Comparison of ENCODE assay signal across 17 cellular contexts in the genomic region with DNA sequence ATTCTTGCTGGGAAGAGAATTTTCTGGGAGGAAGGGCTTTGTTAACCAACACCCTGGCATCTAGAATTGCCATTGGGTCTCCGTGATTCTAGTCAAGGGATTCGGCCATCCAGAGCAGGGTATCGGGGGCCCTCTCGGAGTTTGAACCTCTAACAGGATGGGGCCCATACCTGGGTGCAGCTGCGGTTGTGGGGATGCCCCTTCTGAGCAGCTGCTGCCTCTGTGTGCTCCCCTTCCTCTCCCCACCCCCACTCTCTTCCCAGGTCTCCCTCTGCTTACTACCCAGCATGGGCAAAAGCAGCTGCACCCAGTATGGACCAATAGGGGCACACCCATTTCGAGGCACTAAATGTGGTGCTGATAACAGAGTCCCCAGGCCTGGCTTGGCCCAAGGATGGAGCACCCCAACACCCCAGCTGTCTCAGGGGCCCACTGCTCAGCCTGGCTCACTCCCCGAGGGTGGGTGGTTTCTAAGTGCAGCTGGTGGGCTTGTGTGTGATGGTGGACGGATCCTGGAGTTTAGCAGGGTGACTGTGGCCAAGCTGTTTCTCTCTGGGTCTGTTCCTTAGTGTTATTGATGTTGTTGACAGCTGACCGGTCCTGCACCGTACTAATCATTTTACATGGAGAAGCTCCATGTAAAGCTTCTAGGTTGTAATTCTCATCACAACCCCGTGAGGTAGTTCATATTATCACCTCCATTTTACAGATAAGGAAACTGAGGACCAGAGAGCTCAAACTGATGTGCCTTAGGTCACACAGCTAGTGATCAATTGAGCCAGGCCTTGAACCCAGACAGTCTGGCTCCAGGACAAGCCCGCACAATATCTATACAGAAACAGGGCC. TPM values are rescaled to one million over a fixed set of nuclear protein-coding genes. Genes with fewer than 3 reads are reported as not detected.
DNase-seq lines count a peak whose midpoint lies in the region; ATAC-seq and TF ChIP-seq lines count a peak whose summit lies in the region.
"Had no signal": no experiment of that assay in that cellular context is flagged by ENCODE, and none has a peak within 500 bp of the region (broad histone marks: within the 10 kb centered on the region; RNA-seq: fewer than 3 reads in every experiment).

No MANE protein-coding gene starts in this region.

- no peaks in the 10 kb centered on the region for H3K4me1 ChIP-seq in lower lobe of right lung
- H3K4me1 ChIP-seq in tibial artery, result peaks cover 0 to 64% (median 50%) of the 10 kb centered on the region in 4 donors
- peaks cover 0 to 37% (median 13%) of the 10 kb centered on the region in 4 donors for H3K4me1 ChIP-seq in tibial nerve
- H3K4me1 ChIP-seq: prostate gland had no signal

- H3K36me3 ChIP-seq in lower lobe of right lung (no peaks in the 10 kb centered on the region), tibial artery (no peaks in the 10 kb centered on the region), tibial nerve (no peaks in the 10 kb centered on the region)
- H3K36me3 ChIP-seq: prostate gland, vagina had no signal

- H3K27me3 ChIP-seq in lower lobe of right lung (ENCODE audit: low read depth) (no peaks in the 10 kb centered on the region), tibial artery (no peaks in the 10 kb centered on the region), tibial nerve (no peaks in the 10 kb centered on the region)
- H3K27me3 ChIP-seq: vagina had no signal

- intact Hi-C loops in activated CD8-positive, alpha-beta T cell treated with anti-CD3 and anti-CD28 coated beads for 36 hours (cut with micrococcal nuclease), result no loop called here
- intact Hi-C loops in lower lobe of right lung (cut with DNase I), result no loop called here
- intact Hi-C loops in tibial artery (cut with DNase I; ENCODE audit: low total_unique reads), result no loop called here

- 87 to 97% methylated on average over 8 to 12 of the region's 12 CpGs for WGBS in tibial nerve, 2 donors

- H3K4me3 Mint-ChIP-seq in activated CD8-positive, alpha-beta T cell treated with anti-CD3 and anti-CD28 coated beads for 36 hours, result no peak overlapping the region
- H3K4me3 Mint-ChIP-seq: central memory CD8-positive, alpha-beta T cell had no signal

- no peak overlapping the region for H3K27ac ChIP-seq in lower lobe of right lung
- H3K27ac ChIP-seq in tibial artery, result peak overlapping the region; percentile 66 to 86
- H3K27ac ChIP-seq in coronary artery, result peak overlapping the region in 1 of 2 donors; percentile 75
- peak overlapping the region in 2 of 4 donors; percentile 48 to 75 for H3K27ac ChIP-seq in tibial nerve
- H3K27ac ChIP-seq: prostate gland, vagina had no signal

- H3K27me3 Mint-ChIP-seq in activated CD8-positive, alpha-beta T cell treated with anti-CD3 and anti-CD28 coated beads for 36 hours, result no peaks in the 10 kb centered on the region
- H3K27me3 Mint-ChIP-seq: central memory CD8-positive, alpha-beta T cell had no signal

- no peak for TF ChIP-seq CTCF in activated CD8-positive, alpha-beta T cell treated with anti-CD3 and anti-CD28 coated beads for 36 hours (IDR thresholded peaks at IDR 0.05)
- no peak for TF ChIP-seq CTCF in lower lobe of right lung (IDR thresholded peaks at IDR 0.05)
- TF ChIP-seq CTCF in tibial artery (IDR thresholded peaks at IDR 0.05), result no peak
- no peak for TF ChIP-seq CTCF in coronary artery (IDR thresholded peaks at IDR 0.05)
- TF ChIP-seq CTCF in tibial nerve (IDR thresholded peaks at IDR 0.05), result no peak

- H3K9me3 ChIP-seq in lower lobe of right lung (no peaks in the 10 kb centered on the region), tibial artery (no peaks in the 10 kb centered on the region), tibial nerve (no peaks in the 10 kb centered on the region)
- H3K9me3 ChIP-seq: prostate gland, vagina had no signal

- POLR2A ChIA-PET in activated CD8-positive, alpha-beta T cell treated with anti-CD3 and anti-CD28 coated beads for 36 hours (lab: Charles Lee), result interaction anchor here (1.0 to 1.5 kb wide), 2 partner anchors 9 to 96 kb away, joined by 3 to 4 read pairs; a partner anchor contains a TSS

- ATAC-seq in activated CD8-positive, alpha-beta T cell treated with anti-CD3 and anti-CD28 coated beads for 36 hours, result peak; percentile 85
- no peak for ATAC-seq in lower lobe of right lung
- ATAC-seq: left lobe of liver had no signal

- peak; percentile 60 for DNase-seq in activated effector memory CD4-positive, alpha-beta T cell treated with anti-CD3 and anti-CD28 coated beads, Interleukin-2, amount 50 U/mL, for 16 hours
- no peak for DNase-seq in activated effector memory CD4-positive, alpha-beta T cell treated with Interleukin-2 at 50 U/mL for 16 hours
- DNase-seq in activated CD8-positive, alpha-beta T cell treated with anti-CD3 and anti-CD28 coated beads for 36 hours, result peak; percentile 68
- DNase-seq in lower lobe of right lung (peak; percentile 18), tibial artery (peak in 1 of 2 donors; percentile 32), coronary artery (ENCODE audit: low spot score) (no peak), tibial nerve (ENCODE audit: low spot score in 2 of 2) (no peak), cerebellum (ENCODE audit: low spot score) (no peak)
- DNase-seq: Karpas-422; NCI-H1105 treated with DMSO at 0.1 percent for 48 hours; NCI-H2171; NCI-H82; stimulated activated naive CD4-positive, alpha-beta T cell treated with Interleukin-2 at 50 U/mL for 16 hours had no signal

- no peak for TF ChIP-seq EP300 in tibial nerve (IDR thresholded peaks at IDR 0.05)

- no peaks in the 10 kb centered on the region for H3K9me3 Mint-ChIP-seq in activated CD8-positive, alpha-beta T cell treated with anti-CD3 and anti-CD28 coated beads for 36 hours
- H3K9me3 Mint-ChIP-seq: central memory CD8-positive, alpha-beta T cell had no signal

- H3K4me1 Mint-ChIP-seq in activated CD8-positive, alpha-beta T cell treated with anti-CD3 and anti-CD28 coated beads for 36 hours (ENCODE audit: low read depth), result peaks cover 30% of the 10 kb centered on the region
- H3K4me1 Mint-ChIP-seq: central memory CD8-positive, alpha-beta T cell had no signal

- no peak for TF ChIP-seq POLR2A in tibial nerve (IDR thresholded peaks at IDR 0.05)

- H3K36me3 Mint-ChIP-seq in activated CD8-positive, alpha-beta T cell treated with anti-CD3 and anti-CD28 coated beads for 36 hours (ENCODE audit: low read depth), result no peaks in the 10 kb centered on the region

- H3K4me3 ChIP-seq in lower lobe of right lung, result no peak overlapping the region
- H3K4me3 ChIP-seq in tibial artery, result no peak overlapping the region
- no peak overlapping the region for H3K4me3 ChIP-seq in coronary artery
- no peak overlapping the region for H3K4me3 ChIP-seq in tibial nerve
- H3K4me3 ChIP-seq: prostate gland, vagina had no signal

- H3K27ac Mint-ChIP-seq in activated CD8-positive, alpha-beta T cell treated with anti-CD3 and anti-CD28 coated beads for 36 hours, result peak overlapping the region; percentile 41

- CTCF ChIA-PET in activated CD8-positive, alpha-beta T cell treated with anti-CD3 and anti-CD28 coated beads for 36 hours (lab: Charles Lee), result interaction anchor here (1.0 to 2.2 kb wide), 6 partner anchors 8 to 127 kb away, joined by 3 to 7 read pairs (median 6); no protein-coding TSS in a partner anchor

RNA-seq across cellular contexts. Expression of a gene that starts 13.2 kb away (rescaled TPM):
- total RNA-seq in activated CD8-positive, alpha-beta T cell treated with anti-CD3 and anti-CD28 coated beads for 36 hours, result 10 to 100 TPM; 12.8 to 13.3 TPM
- total RNA-seq in lower lobe of right lung, result 28.1 TPM
- total RNA-seq in tibial nerve, result 10 to 100 TPM; 36.7 to 57.7 (median 47.0) TPM
- 43.6 TPM for total RNA-seq in cerebellum

RNA-seq across cellular contexts. Expression of a gene that starts 53.4 kb away (rescaled TPM):
- total RNA-seq in activated CD8-positive, alpha-beta T cell treated with anti-CD3 and anti-CD28 coated beads for 36 hours, result 10 to 100 TPM; 19.1 to 21.8 TPM
- total RNA-seq in lower lobe of right lung (9.0 TPM), tibial nerve (10 to 100 TPM; 18.0 to 32.8 (median 28.3) TPM), cerebellum (8.3 TPM)

RNA-seq across cellular contexts. Expression of a gene that starts 59.7 kb away (rescaled TPM):
- 10 to 100 TPM; 36.7 to 39.2 TPM for total RNA-seq in activated CD8-positive, alpha-beta T cell treated with anti-CD3 and anti-CD28 coated beads for 36 hours
- 48.8 TPM for total RNA-seq in lower lobe of right lung
- 10 to 100 TPM; 51.6 to 76.6 (median 59.6) TPM for total RNA-seq in tibial nerve
- 61.2 TPM for total RNA-seq in cerebellum

Comparison
In these comparisons a context has a peak if more than half of its experiments do, and no peak if none do; other contexts are left out.
1. DNase-seq: peak in activated effector memory CD4-positive, alpha-beta T cell treated with anti-CD3 and anti-CD28 coated beads, Interleukin-2, amount 50 U/mL, for 16 hours (single experiment), activated CD8-positive, alpha-beta T cell treated with anti-CD3 and anti-CD28 coated beads for 36 hours (single experiment) and lower lobe of right lung (single experiment); none in activated effector memory CD4-positive, alpha-beta T cell treated with Interleukin-2 at 50 U/mL for 16 hours (single experiment), coronary artery (single experiment), tibial nerve (0 of 2) and cerebellum (single experiment).